In genomic region chr5:37723147-37723961, GRCh38 we compare ENCODE assay signal across 9 cellular contexts.
DNase-seq lines count a peak whose midpoint lies in the region; ATAC-seq and TF ChIP-seq lines count a peak whose summit lies in the region.
"Had no signal": no experiment of that assay in that cellular context is flagged by ENCODE, and none has a peak within 500 bp of the region (broad histone marks: within the 10 kb centered on the region; RNA-seq: fewer than 3 reads in every experiment).

No MANE protein-coding gene starts in this region.

- H3K9ac ChIP-seq in SK-N-MC (ENCODE audit: insufficient read length) = no peak overlapping the region

- intact Hi-C loops in A673 (cut with micrococcal nuclease; ENCODE audit: unreplicated experiment) = loop anchor here (2.0 to 5.0 kb wide), 3 partner anchors 94 to 469 kb away; no protein-coding TSS in a partner anchor

- H3K4me1 Mint-ChIP-seq in glutamatergic neuron (ENCODE audit: low read depth, unreplicated experiment) = peaks cover 10% of the 10 kb centered on the region
- H3K4me1 Mint-ChIP-seq in T-helper 17 cell = peaks cover 21% of the 10 kb centered on the region

- H3K27me3 Mint-ChIP-seq in glutamatergic neuron (ENCODE audit: unreplicated experiment) = no peaks in the 10 kb centered on the region
- H3K27me3 Mint-ChIP-seq in T-helper 17 cell = no peaks in the 10 kb centered on the region

- H3K4me3 ChIP-seq in A673 (ENCODE audit: low read depth, low read length, poor library complexity, severe bottlenecking) (no peak overlapping the region), GM12864 (ENCODE audit: low read depth, low read length) (no peak overlapping the region), SK-N-MC (no peak overlapping the region)
- H3K4me3 ChIP-seq: lung had no signal

- no TSS peak for BruUV-seq in A673 (replicated peaks; lab: Mats Ljungman, UMichigan)

- peaks cover 66% of the 10 kb centered on the region for H3K4me1 ChIP-seq in A673 (ENCODE audit: insufficient read depth, low read length, poor library complexity, severe bottlenecking)

- H3K9me3 ChIP-seq in A673 (ENCODE audit: low read depth, low read length, poor library complexity, severe bottlenecking) (no peaks in the 10 kb centered on the region), SK-N-MC (ENCODE audit: low read depth, low read length) (no peaks in the 10 kb centered on the region), T-helper 17 cell (ENCODE audit: control insufficient read depth, low read length, poor library complexity, severe bottlenecking) (no peaks in the 10 kb centered on the region)

- TF ChIP-seq CTCF in A673 (conservative IDR thresholded peaks at IDR 0.05; ENCODE audit: low read depth, low read length) = peak; percentile 80
- peak; percentile 61 for TF ChIP-seq CTCF in GM12864 (IDR thresholded peaks at IDR 0.05; ENCODE audit: low read depth, low read length, missing control alignments)
- TF ChIP-seq CTCF in glutamatergic neuron (IDR thresholded peaks at IDR 0.05; ENCODE audit: partially characterized antibody, unreplicated experiment) = peak; percentile 32

- H3K36me3 Mint-ChIP-seq in glutamatergic neuron (ENCODE audit: unreplicated experiment) = no peaks in the 10 kb centered on the region
- peaks cover 10% of the 10 kb centered on the region for H3K36me3 Mint-ChIP-seq in T-helper 17 cell (ENCODE audit: low read depth)

- H3K27me3 ChIP-seq in A673 (replicated peaks; ENCODE audit: insufficient read depth, low read depth, low read length, poor library complexity) = no peaks in the 10 kb centered on the region

- H3K4me3 Mint-ChIP-seq in glutamatergic neuron (ENCODE audit: unreplicated experiment) (no peak overlapping the region), T-helper 17 cell (no peak overlapping the region)

- peak overlapping the region; percentile 93 for H3K27ac ChIP-seq in A673 (ENCODE audit: low read depth, low read length, poor library complexity, severe bottlenecking)
- H3K27ac ChIP-seq in SK-N-MC = 0 out of 2 replicates have a peak overlapping the region, but pooled peaks have one; percentile 9

- CTCF ChIA-PET in A673 (lab: Charles Lee) = interaction anchor here (0.6 to 1.1 kb wide), 6 partner anchors 12 to 469 kb away, joined by 3 to 5 read pairs (median 4); no protein-coding TSS in a partner anchor

- H3K27ac Mint-ChIP-seq in glutamatergic neuron (ENCODE audit: unreplicated experiment) (no peak overlapping the region), T-helper 17 cell (no peak overlapping the region)

- no peaks in the 10 kb centered on the region for H3K9me3 Mint-ChIP-seq in glutamatergic neuron (ENCODE audit: unreplicated experiment)

- POLR2A ChIA-PET in A673 (lab: Charles Lee; ENCODE audit: low non-redundant PET) = interaction anchor here (0.6 kb wide), 2 partner anchors 18 to 157 kb away, joined by 4 read pairs; no protein-coding TSS in a partner anchor

- H3K36me3 ChIP-seq in A673 (ENCODE audit: insufficient read depth, low read length, poor library complexity, severe bottlenecking) = peaks cover 14% of the 10 kb centered on the region
- peaks cover 4% of the 10 kb centered on the region for H3K36me3 ChIP-seq in SK-N-MC (ENCODE audit: insufficient read depth, low read length)

- DNase-seq in A673 (ENCODE audit: low spot score) (peak; percentile 78), GM12864 (ENCODE audit: low read depth) (no peak), SK-N-MC (ENCODE audit: low read depth, low spot score) (no peak), glutamatergic neuron (peak; percentile 62), GM19240 (ENCODE audit: insufficient read length, low spot score) (no peak), T1000 (lab: John Stamatoyannopoulos, UW) (no peak), T-helper 17 cell (no peak)

- no peak for ATAC-seq in GM21360 (IDR thresholded peaks at IDR 0.05; ENCODE audit: unreplicated experiment)
- ATAC-seq in T-helper 17 cell = no peak

Comparison
In these comparisons a context has a peak if more than half of its experiments do, and no peak if none do; other contexts are left out.
1. DNase-seq: peak in A673 (single experiment) and glutamatergic neuron (single experiment); none in GM12864 (single experiment), SK-N-MC (single experiment), GM19240 (single experiment), T1000 (single experiment) and T-helper 17 cell (0 of 3).
2. Peak in every context shown above with its lines, with median percentiles within 50 percentile points of each other: CTCF ChIP-seq.